Comparison of ENCODE assay signal across 1 cellular context in the genomic region with DNA sequence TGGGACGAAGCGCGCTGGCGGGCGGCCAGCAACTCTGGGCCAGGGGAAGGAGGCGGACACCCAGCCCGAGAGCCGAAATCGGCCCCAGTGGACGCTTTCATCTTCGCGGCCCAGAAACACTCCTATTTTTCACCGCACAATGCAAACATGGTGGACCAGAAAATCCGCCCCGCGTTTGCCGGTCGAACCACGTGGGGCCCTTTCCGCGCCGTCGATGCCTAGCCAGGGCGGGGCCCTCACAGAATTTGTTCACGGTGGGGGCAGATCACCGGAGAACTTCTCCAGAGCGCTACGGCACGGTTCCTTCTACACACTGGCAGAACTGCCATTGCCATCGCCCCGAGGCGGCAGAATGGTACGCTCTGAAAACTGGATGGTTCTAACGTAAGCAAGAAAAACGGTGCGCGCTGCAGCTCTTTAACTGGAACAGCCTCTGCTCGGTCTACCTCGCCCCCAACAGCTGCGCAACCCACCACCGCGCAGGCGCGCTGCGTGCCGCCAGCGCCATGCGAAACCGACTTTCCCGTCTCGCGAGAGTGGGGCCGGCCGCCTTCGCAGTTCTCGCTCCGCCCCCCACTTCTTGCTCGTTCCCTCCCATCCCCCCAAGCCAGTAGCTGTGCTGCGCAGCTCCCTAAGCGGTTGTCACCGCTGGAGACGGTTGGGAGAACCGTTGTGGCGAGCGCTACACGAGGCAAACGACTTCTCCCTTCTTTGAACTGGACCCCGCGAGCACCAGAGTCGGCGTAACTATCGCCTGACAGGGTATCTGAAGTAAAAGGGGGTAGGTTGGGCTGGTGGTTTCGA.
A peak's percentile ranks its signal among the peaks of the same experiment; 100 is the strongest.
TF ChIP-seq lines count a peak whose summit lies in the region.

A gene with protein sequence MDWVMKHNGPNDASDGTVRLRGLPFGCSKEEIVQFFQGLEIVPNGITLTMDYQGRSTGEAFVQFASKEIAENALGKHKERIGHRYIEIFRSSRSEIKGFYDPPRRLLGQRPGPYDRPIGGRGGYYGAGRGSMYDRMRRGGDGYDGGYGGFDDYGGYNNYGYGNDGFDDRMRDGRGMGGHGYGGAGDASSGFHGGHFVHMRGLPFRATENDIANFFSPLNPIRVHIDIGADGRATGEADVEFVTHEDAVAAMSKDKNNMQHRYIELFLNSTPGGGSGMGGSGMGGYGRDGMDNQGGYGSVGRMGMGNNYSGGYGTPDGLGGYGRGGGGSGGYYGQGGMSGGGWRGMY (plus strand): TSS at position 610 of the 804 bp plus-strand sequence. CDS start 5,158 bp downstream, outside the sequence.

TF ChIP-seq in K562, 482 proteins besides CTCF, POLR2A, EP300 and RAD21 (continued from another document and continues in another):
- TF ChIP-seq HDAC1 (IDR thresholded peaks at IDR 0.05) = peak; percentile 87 to 90
- TF ChIP-seq, protein P1, sequence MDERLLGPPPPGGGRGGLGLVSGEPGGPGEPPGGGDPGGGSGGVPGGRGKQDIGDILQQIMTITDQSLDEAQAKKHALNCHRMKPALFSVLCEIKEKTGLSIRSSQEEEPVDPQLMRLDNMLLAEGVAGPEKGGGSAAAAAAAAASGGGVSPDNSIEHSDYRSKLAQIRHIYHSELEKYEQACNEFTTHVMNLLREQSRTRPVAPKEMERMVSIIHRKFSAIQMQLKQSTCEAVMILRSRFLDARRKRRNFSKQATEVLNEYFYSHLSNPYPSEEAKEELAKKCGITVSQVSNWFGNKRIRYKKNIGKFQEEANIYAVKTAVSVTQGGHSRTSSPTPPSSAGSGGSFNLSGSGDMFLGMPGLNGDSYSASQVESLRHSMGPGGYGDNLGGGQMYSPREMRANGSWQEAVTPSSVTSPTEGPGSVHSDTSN (CRISPR knock-in tag; IDR thresholded peaks at IDR 0.05; ENCODE audit: low read depth) = no peak
- TF ChIP-seq, protein P1 (tag; conservative IDR thresholded peaks at IDR 0.05; ENCODE audit: low read depth) = no peak
- no peak for TF ChIP-seq HMG20B (CRISPR knock-in tag; IDR thresholded peaks at IDR 0.05)
- TF ChIP-seq ZNF263 (CRISPR knock-in tag; IDR thresholded peaks at IDR 0.05; ENCODE audit: borderline replicate concordance) = peak; percentile 80; the same call in 1 of the 2 replicates
- TF ChIP-seq, protein P2, sequence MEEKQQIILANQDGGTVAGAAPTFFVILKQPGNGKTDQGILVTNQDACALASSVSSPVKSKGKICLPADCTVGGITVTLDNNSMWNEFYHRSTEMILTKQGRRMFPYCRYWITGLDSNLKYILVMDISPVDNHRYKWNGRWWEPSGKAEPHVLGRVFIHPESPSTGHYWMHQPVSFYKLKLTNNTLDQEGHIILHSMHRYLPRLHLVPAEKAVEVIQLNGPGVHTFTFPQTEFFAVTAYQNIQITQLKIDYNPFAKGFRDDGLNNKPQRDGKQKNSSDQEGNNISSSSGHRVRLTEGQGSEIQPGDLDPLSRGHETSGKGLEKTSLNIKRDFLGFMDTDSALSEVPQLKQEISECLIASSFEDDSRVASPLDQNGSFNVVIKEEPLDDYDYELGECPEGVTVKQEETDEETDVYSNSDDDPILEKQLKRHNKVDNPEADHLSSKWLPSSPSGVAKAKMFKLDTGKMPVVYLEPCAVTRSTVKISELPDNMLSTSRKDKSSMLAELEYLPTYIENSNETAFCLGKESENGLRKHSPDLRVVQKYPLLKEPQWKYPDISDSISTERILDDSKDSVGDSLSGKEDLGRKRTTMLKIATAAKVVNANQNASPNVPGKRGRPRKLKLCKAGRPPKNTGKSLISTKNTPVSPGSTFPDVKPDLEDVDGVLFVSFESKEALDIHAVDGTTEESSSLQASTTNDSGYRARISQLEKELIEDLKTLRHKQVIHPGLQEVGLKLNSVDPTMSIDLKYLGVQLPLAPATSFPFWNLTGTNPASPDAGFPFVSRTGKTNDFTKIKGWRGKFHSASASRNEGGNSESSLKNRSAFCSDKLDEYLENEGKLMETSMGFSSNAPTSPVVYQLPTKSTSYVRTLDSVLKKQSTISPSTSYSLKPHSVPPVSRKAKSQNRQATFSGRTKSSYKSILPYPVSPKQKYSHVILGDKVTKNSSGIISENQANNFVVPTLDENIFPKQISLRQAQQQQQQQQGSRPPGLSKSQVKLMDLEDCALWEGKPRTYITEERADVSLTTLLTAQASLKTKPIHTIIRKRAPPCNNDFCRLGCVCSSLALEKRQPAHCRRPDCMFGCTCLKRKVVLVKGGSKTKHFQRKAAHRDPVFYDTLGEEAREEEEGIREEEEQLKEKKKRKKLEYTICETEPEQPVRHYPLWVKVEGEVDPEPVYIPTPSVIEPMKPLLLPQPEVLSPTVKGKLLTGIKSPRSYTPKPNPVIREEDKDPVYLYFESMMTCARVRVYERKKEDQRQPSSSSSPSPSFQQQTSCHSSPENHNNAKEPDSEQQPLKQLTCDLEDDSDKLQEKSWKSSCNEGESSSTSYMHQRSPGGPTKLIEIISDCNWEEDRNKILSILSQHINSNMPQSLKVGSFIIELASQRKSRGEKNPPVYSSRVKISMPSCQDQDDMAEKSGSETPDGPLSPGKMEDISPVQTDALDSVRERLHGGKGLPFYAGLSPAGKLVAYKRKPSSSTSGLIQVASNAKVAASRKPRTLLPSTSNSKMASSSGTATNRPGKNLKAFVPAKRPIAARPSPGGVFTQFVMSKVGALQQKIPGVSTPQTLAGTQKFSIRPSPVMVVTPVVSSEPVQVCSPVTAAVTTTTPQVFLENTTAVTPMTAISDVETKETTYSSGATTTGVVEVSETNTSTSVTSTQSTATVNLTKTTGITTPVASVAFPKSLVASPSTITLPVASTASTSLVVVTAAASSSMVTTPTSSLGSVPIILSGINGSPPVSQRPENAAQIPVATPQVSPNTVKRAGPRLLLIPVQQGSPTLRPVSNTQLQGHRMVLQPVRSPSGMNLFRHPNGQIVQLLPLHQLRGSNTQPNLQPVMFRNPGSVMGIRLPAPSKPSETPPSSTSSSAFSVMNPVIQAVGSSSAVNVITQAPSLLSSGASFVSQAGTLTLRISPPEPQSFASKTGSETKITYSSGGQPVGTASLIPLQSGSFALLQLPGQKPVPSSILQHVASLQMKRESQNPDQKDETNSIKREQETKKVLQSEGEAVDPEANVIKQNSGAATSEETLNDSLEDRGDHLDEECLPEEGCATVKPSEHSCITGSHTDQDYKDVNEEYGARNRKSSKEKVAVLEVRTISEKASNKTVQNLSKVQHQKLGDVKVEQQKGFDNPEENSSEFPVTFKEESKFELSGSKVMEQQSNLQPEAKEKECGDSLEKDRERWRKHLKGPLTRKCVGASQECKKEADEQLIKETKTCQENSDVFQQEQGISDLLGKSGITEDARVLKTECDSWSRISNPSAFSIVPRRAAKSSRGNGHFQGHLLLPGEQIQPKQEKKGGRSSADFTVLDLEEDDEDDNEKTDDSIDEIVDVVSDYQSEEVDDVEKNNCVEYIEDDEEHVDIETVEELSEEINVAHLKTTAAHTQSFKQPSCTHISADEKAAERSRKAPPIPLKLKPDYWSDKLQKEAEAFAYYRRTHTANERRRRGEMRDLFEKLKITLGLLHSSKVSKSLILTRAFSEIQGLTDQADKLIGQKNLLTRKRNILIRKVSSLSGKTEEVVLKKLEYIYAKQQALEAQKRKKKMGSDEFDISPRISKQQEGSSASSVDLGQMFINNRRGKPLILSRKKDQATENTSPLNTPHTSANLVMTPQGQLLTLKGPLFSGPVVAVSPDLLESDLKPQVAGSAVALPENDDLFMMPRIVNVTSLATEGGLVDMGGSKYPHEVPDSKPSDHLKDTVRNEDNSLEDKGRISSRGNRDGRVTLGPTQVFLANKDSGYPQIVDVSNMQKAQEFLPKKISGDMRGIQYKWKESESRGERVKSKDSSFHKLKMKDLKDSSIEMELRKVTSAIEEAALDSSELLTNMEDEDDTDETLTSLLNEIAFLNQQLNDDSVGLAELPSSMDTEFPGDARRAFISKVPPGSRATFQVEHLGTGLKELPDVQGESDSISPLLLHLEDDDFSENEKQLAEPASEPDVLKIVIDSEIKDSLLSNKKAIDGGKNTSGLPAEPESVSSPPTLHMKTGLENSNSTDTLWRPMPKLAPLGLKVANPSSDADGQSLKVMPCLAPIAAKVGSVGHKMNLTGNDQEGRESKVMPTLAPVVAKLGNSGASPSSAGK (IDR thresholded peaks at IDR 0.05) = peak; percentile 98
- TF ChIP-seq U2AF1 (optimal IDR thresholded peaks at IDR 0.05; ENCODE audit: low read depth, low read length) = peak; percentile 43
- no peak for TF ChIP-seq SRSF1 (IDR thresholded peaks at IDR 0.05; ENCODE audit: low read depth, low read length)
- TF ChIP-seq ZNF146 (CRISPR knock-in tag; IDR thresholded peaks at IDR 0.05; ENCODE audit: unreplicated experiment) = no peak
- TF ChIP-seq, protein P3, sequence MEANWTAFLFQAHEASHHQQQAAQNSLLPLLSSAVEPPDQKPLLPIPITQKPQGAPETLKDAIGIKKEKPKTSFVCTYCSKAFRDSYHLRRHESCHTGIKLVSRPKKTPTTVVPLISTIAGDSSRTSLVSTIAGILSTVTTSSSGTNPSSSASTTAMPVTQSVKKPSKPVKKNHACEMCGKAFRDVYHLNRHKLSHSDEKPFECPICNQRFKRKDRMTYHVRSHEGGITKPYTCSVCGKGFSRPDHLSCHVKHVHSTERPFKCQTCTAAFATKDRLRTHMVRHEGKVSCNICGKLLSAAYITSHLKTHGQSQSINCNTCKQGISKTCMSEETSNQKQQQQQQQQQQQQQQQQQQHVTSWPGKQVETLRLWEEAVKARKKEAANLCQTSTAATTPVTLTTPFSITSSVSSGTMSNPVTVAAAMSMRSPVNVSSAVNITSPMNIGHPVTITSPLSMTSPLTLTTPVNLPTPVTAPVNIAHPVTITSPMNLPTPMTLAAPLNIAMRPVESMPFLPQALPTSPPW (CRISPR knock-in tag; IDR thresholded peaks at IDR 0.05) = peak; percentile 77
- TF ChIP-seq, protein P4, sequence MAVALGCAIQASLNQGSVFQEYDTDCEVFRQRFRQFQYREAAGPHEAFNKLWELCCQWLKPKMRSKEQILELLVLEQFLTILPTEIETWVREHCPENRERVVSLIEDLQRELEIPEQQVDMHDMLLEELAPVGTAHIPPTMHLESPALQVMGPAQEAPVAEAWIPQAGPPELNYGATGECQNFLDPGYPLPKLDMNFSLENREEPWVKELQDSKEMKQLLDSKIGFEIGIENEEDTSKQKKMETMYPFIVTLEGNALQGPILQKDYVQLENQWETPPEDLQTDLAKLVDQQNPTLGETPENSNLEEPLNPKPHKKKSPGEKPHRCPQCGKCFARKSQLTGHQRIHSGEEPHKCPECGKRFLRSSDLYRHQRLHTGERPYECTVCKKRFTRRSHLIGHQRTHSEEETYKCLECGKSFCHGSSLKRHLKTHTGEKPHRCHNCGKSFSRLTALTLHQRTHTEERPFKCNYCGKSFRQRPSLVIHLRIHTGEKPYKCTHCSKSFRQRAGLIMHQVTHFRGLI (CRISPR knock-in tag; IDR thresholded peaks at IDR 0.05) = peak; percentile 74; the same call in 1 of the 2 replicates
- 0 out of 2 replicates have a peak, but pooled peaks have one; percentile 43 for TF ChIP-seq ZNF695 (CRISPR knock-in tag; IDR thresholded peaks at IDR 0.05)
- no peak for TF ChIP-seq ZNF785 (CRISPR knock-in tag; IDR thresholded peaks at IDR 0.05)
- TF ChIP-seq ZNF696 (CRISPR knock-in tag; conservative IDR thresholded peaks at IDR 0.05) = no peak
- TF ChIP-seq ZNF124 (CRISPR knock-in tag; IDR thresholded peaks at IDR 0.05) = no peak
- no peak for TF ChIP-seq GABPA (tag; conservative IDR thresholded peaks at IDR 0.05; ENCODE audit: low read depth)
- TF ChIP-seq, protein P5, sequence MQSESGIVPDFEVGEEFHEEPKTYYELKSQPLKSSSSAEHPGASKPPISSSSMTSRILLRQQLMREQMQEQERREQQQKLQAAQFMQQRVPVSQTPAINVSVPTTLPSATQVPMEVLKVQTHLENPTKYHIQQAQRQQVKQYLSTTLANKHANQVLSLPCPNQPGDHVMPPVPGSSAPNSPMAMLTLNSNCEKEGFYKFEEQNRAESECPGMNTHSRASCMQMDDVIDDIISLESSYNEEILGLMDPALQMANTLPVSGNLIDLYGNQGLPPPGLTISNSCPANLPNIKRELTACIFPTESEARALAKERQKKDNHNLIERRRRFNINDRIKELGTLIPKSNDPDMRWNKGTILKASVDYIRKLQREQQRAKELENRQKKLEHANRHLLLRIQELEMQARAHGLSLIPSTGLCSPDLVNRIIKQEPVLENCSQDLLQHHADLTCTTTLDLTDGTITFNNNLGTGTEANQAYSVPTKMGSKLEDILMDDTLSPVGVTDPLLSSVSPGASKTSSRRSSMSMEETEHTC (IDR thresholded peaks at IDR 0.05) = no peak; the same call in 1 of the 2 replicates
- peak; percentile 19; the same call in 1 of the 2 replicates for TF ChIP-seq ELF2 (CRISPR knock-in tag; IDR thresholded peaks at IDR 0.05)
- TF ChIP-seq, protein P6, sequence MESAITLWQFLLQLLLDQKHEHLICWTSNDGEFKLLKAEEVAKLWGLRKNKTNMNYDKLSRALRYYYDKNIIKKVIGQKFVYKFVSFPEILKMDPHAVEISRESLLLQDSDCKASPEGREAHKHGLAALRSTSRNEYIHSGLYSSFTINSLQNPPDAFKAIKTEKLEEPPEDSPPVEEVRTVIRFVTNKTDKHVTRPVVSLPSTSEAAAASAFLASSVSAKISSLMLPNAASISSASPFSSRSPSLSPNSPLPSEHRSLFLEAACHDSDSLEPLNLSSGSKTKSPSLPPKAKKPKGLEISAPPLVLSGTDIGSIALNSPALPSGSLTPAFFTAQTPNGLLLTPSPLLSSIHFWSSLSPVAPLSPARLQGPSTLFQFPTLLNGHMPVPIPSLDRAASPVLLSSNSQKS (CRISPR knock-in tag; IDR thresholded peaks at IDR 0.05) = no peak
- peak; percentile 32 for TF ChIP-seq SMARCE1 (IDR thresholded peaks at IDR 0.05)
- TF ChIP-seq, protein P7, sequence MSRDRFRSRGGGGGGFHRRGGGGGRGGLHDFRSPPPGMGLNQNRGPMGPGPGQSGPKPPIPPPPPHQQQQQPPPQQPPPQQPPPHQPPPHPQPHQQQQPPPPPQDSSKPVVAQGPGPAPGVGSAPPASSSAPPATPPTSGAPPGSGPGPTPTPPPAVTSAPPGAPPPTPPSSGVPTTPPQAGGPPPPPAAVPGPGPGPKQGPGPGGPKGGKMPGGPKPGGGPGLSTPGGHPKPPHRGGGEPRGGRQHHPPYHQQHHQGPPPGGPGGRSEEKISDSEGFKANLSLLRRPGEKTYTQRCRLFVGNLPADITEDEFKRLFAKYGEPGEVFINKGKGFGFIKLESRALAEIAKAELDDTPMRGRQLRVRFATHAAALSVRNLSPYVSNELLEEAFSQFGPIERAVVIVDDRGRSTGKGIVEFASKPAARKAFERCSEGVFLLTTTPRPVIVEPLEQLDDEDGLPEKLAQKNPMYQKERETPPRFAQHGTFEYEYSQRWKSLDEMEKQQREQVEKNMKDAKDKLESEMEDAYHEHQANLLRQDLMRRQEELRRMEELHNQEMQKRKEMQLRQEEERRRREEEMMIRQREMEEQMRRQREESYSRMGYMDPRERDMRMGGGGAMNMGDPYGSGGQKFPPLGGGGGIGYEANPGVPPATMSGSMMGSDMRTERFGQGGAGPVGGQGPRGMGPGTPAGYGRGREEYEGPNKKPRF (IDR thresholded peaks at IDR 0.05; ENCODE audit: low read depth, low read length) = no peak
- no peak for TF ChIP-seq ZNF3 (CRISPR knock-in tag; IDR thresholded peaks at IDR 0.05)
- TF ChIP-seq SNIP1 (IDR thresholded peaks at IDR 0.05; ENCODE audit: low read depth) = no peak
